Comparison of ENCODE assay signal across 10 cellular contexts in genomic region chr7:27101906-27102577, GRCh38. TPM values are rescaled to one million over a fixed set of nuclear protein-coding genes. Genes with fewer than 3 reads are reported as not detected.
A peak's percentile ranks its signal among the peaks of the same experiment; 100 is the strongest.
DNase-seq lines count a peak whose midpoint lies in the region; ATAC-seq, FAIRE-seq and TF ChIP-seq lines count a peak whose summit lies in the region.
"Had no signal": no experiment of that assay in that cellular context is flagged by ENCODE, and none has a peak within 500 bp of the region (broad histone marks: within the 10 kb centered on the region; RNA-seq: fewer than 3 reads in every experiment).

No MANE protein-coding gene starts in this region.

- H3K9me3 ChIP-seq in ES-I3 (ENCODE audit: control insufficient read depth, insufficient read depth, low read length) = no peaks in the 10 kb centered on the region
- H3K9me3 ChIP-seq in gastroesophageal sphincter = no peaks in the 10 kb centered on the region
- no peaks in the 10 kb centered on the region for H3K9me3 ChIP-seq in pancreas
- no peaks in the 10 kb centered on the region; the same call in 1 of the 2 replicates for H3K9me3 ChIP-seq in BE2C

- H3K9me3 Mint-ChIP-seq in activated naive CD8-positive, alpha-beta T cell (ENCODE audit: low read depth) = no peaks in the 10 kb centered on the region

- TF ChIP-seq POLR2A in gastroesophageal sphincter (IDR thresholded peaks at IDR 0.05) = no peak

- H3K36me3 ChIP-seq in ES-I3 (ENCODE audit: insufficient read depth, low read length) (no peaks in the 10 kb centered on the region), gastroesophageal sphincter (no peaks in the 10 kb centered on the region), pancreas (no peaks in the 10 kb centered on the region), BE2C (no peaks in the 10 kb centered on the region)

- H3K27ac ChIP-seq in gastroesophageal sphincter (peak overlapping the region; percentile 94 to 99 (median 98)), pancreas (peak overlapping the region in 3 of 4 donors; percentile 10 to 50 (median 44))

- WGBS in gastroesophageal sphincter (ENCODE audit: low coverage in 1 of 2), 2 donors = 0% methylated on average over 3 to 5 of the region's 40 CpGs
- 8% methylated on average over 40 of the region's 40 CpGs for WGBS in pancreas, 2 donors

- no peak for FAIRE-seq in pancreas (lab: Jason Lieb, UNC)

- H3K4me3 Mint-ChIP-seq in activated naive CD8-positive, alpha-beta T cell = peak overlapping the region; percentile 58

- H3K36me3 Mint-ChIP-seq in activated naive CD8-positive, alpha-beta T cell = peaks cover 3% of the 10 kb centered on the region

- peak in 1 of 6 donors; percentile 49 for DNase-seq in pancreas
- DNase-seq in SKM-1 treated with dmso at 0.1 percent for 144 hours (lab: John Stamatoyannopoulos, UW; ENCODE audit: unreplicated experiment) = no peak
- DNase-seq in BE2C = no peak
- no peak for DNase-seq in posterior cingulate gyrus
- DNase-seq in NCI-H446 treated with DMSO at 0.1 percent for 48 hours (lab: John Stamatoyannopoulos, UW) = no peak
- DNase-seq: activated T-cell treated with anti-CD3 and anti-CD28 coated beads for 4 hours, NCI-H2081 treated with DMSO at 0.1 percent for 48 hours had no signal

- intact Hi-C loops in pancreas (cut with DNase I) = no loop called here
- intact Hi-C loops in posterior cingulate gyrus (cut with DNase I) = no loop called here

- H3K4me3 ChIP-seq in gastroesophageal sphincter (peak overlapping the region; percentile 48 to 96), pancreas (peak overlapping the region in 2 of 4 donors; percentile 5 to 17), BE2C (ENCODE audit: low read depth, low read length) (no peak overlapping the region)

- ATAC-seq in gastroesophageal sphincter = no peak
- ATAC-seq in pancreas = no peak

- no peak for TF ChIP-seq CTCF in gastroesophageal sphincter (IDR thresholded peaks at IDR 0.05)
- no peak for TF ChIP-seq CTCF in pancreas (IDR thresholded peaks at IDR 0.05)
- TF ChIP-seq CTCF in BE2C (IDR thresholded peaks at IDR 0.05; ENCODE audit: low read depth, low read length) = no peak

- no peak for TF ChIP-seq EP300 in gastroesophageal sphincter (IDR thresholded peaks at IDR 0.05)

- peaks cover 56% of the 10 kb centered on the region for H3K27me3 Mint-ChIP-seq in activated naive CD8-positive, alpha-beta T cell

- H3K4me1 Mint-ChIP-seq in activated naive CD8-positive, alpha-beta T cell (ENCODE audit: low read depth) = peaks cover 28% of the 10 kb centered on the region

- H3K27ac Mint-ChIP-seq in activated naive CD8-positive, alpha-beta T cell = no peak overlapping the region

- H3K9ac ChIP-seq in ES-I3 (ENCODE audit: low read depth, low read length) = peak overlapping the region; percentile 53; the same call in 1 of the 2 replicates

- H3K4me1 ChIP-seq in ES-I3 (ENCODE audit: insufficient read depth, low read length) = peaks cover 23% of the 10 kb centered on the region
- peaks cover 0 to 69% (median 4%) of the 10 kb centered on the region in 3 donors for H3K4me1 ChIP-seq in gastroesophageal sphincter
- H3K4me1 ChIP-seq in pancreas = peaks cover 0 to 8% (median 4%) of the 10 kb centered on the region in 3 donors
- no peaks in the 10 kb centered on the region for H3K4me1 ChIP-seq in BE2C

- no peaks in the 10 kb centered on the region for H3K27me3 ChIP-seq in gastroesophageal sphincter
- H3K27me3 ChIP-seq in pancreas = peaks cover 0 to 76% (median 15%) of the 10 kb centered on the region in 4 donors
- peaks cover 100% of the 10 kb centered on the region for H3K27me3 ChIP-seq in BE2C

RNA-seq across cellular contexts. Expression of gene HOXA2, which starts 0.4 kb away (rescaled TPM):
- total RNA-seq in gastroesophageal sphincter (1 to 10 TPM; 3.1 to 7.0 (median 5.0) TPM), pancreas (under 1 TPM in 5 of 6 donors, not detected in 1; 0.09 to 0.53 (median 0.12) TPM)
- polyA plus RNA-seq in pancreas = under 1 TPM; 0.27 to 0.28 TPM
- polyA plus RNA-seq in BE2C (2012; ENCODE audit: insufficient read depth, insufficient read length, low read depth) = not detected

RNA-seq across cellular contexts. Expression of gene HOXA1, which starts 6.2 kb away (rescaled TPM):
- total RNA-seq in gastroesophageal sphincter (1 to 10 TPM in 1 of 4 donors, under 1 TPM in 2, not detected in 1; 0.23 to 2.3 (median 0.27) TPM), pancreas (under 1 TPM in 2 of 6 donors, not detected in 4; 0.12 to 0.16 TPM)
- polyA plus RNA-seq in pancreas = under 1 TPM in 1 of 2 donors, not detected in 1; 0.05 TPM
- polyA plus RNA-seq in BE2C (2012; ENCODE audit: insufficient read depth, insufficient read length, low read depth) = not detected

RNA-seq across cellular contexts. Expression of gene HOXA4, which starts 28.5 kb away (rescaled TPM):
- total RNA-seq in gastroesophageal sphincter (10 to 100 TPM in 3 of 4 donors, 1 to 10 TPM in 1; 8.6 to 20.2 (median 15.3) TPM), pancreas (under 1 TPM; 0.19 to 0.98 (median 0.25) TPM)
- 1 to 10 TPM; 1.9 to 2.4 TPM for polyA plus RNA-seq in pancreas
- polyA plus RNA-seq in BE2C (2012; ENCODE audit: insufficient read depth, insufficient read length, low read depth) = not detected

RNA-seq across cellular contexts. Expression of gene HOXA5, which starts 41.4 kb away (rescaled TPM):
- total RNA-seq in gastroesophageal sphincter = 10 to 100 TPM; 11.0 to 34.6 (median 29.3) TPM
- 1 to 10 TPM in 1 of 6 donors, under 1 TPM in 4, not detected in 1; 0.24 to 1.4 (median 0.76) TPM for total RNA-seq in pancreas
- polyA plus RNA-seq in pancreas = 1 to 10 TPM in 1 of 2 donors, under 1 TPM in 1; 0.95 to 1.2 TPM
- polyA plus RNA-seq in BE2C (2012; ENCODE audit: insufficient read depth, insufficient read length, low read depth) = not detected

RNA-seq across cellular contexts. Expression of gene HOXA6, which starts 45.5 kb away (rescaled TPM):
- total RNA-seq in gastroesophageal sphincter (10 to 100 TPM in 1 of 4 donors, under 1 TPM in 1, not detected in 2; 0.46 to 12.7 TPM), pancreas (under 1 TPM in 1 of 6 donors, not detected in 5; 0.34 TPM)
- polyA plus RNA-seq in pancreas = under 1 TPM in 1 of 2 donors, not detected in 1; 0.12 TPM
- not detected for polyA plus RNA-seq in BE2C (2012; ENCODE audit: insufficient read depth, insufficient read length, low read depth)

Comparison
In these comparisons a context has a peak if more than half of its experiments do, and no peak if none do; other contexts are left out.
1. RNA of gene HOXA4, which starts 28.5 kb away (total RNA-seq): 8.6 to 20.2 TPM in gastroesophageal sphincter; 0.19 to 0.98 TPM in pancreas; every median in the first group is over 4 times any median in the second.